In genomic region chr3:111972891-111973290, GRCh38 we compare ENCODE assay signal across 1 cellular context.
TF ChIP-seq lines count a peak whose summit lies in the region.

No MANE protein-coding gene starts in this region.

TF ChIP-seq in GM12878, 131 proteins besides CTCF, POLR2A, EP300 and RAD21:
- TF ChIP-seq DPF2 (IDR thresholded peaks at IDR 0.05) (no peak), SMAD5 (IDR thresholded peaks at IDR 0.05; ENCODE audit: low read depth) (no peak), LARP7 (IDR thresholded peaks at IDR 0.05) (no peak), ZNF384 (IDR thresholded peaks at IDR 0.05; ENCODE audit: borderline replicate concordance, low read depth, low read length) (no peak), RCOR1 (conservative IDR thresholded peaks at IDR 0.05; ENCODE audit: low read depth, low read length) (no peak), JUND (IDR thresholded peaks at IDR 0.05; ENCODE audit: low read depth, low read length) (no peak)
- TF ChIP-seq, protein P1, sequence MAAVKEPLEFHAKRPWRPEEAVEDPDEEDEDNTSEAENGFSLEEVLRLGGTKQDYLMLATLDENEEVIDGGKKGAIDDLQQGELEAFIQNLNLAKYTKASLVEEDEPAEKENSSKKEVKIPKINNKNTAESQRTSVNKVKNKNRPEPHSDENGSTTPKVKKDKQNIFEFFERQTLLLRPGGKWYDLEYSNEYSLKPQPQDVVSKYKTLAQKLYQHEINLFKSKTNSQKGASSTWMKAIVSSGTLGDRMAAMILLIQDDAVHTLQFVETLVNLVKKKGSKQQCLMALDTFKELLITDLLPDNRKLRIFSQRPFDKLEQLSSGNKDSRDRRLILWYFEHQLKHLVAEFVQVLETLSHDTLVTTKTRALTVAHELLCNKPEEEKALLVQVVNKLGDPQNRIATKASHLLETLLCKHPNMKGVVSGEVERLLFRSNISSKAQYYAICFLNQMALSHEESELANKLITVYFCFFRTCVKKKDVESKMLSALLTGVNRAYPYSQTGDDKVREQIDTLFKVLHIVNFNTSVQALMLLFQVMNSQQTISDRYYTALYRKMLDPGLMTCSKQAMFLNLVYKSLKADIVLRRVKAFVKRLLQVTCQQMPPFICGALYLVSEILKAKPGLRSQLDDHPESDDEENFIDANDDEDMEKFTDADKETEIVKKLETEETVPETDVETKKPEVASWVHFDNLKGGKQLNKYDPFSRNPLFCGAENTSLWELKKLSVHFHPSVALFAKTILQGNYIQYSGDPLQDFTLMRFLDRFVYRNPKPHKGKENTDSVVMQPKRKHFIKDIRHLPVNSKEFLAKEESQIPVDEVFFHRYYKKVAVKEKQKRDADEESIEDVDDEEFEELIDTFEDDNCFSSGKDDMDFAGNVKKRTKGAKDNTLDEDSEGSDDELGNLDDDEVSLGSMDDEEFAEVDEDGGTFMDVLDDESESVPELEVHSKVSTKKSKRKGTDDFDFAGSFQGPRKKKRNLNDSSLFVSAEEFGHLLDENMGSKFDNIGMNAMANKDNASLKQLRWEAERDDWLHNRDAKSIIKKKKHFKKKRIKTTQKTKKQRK (IDR thresholded peaks at IDR 0.05; ENCODE audit: low read depth, low read length) = no peak
